In the genomic region with DNA sequence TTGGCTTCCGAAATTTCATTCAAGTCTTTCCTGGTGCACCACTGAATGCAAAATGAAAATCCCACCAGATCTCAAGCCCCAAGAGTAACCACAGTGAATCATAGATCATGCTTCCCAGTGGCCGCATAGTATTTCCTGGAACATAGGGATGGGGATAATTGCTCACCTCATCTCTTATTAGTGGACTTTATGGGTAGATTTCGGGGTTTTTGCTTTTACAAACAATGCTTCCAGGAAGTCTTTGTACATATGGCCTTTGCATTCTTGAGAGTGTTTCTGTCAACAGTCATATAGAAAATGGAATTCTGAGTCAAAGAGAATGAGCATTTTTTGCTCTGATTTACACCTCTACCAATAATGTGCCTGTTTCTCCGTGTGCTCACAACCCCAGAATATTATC, we compare ENCODE assay signal across 2 cellular contexts.
TF ChIP-seq lines count a peak whose summit lies in the region.

No MANE protein-coding gene starts in this region.

TF ChIP-seq in A549, 52 proteins besides CTCF, POLR2A, EP300 and RAD21:
- TF ChIP-seq, protein P1, sequence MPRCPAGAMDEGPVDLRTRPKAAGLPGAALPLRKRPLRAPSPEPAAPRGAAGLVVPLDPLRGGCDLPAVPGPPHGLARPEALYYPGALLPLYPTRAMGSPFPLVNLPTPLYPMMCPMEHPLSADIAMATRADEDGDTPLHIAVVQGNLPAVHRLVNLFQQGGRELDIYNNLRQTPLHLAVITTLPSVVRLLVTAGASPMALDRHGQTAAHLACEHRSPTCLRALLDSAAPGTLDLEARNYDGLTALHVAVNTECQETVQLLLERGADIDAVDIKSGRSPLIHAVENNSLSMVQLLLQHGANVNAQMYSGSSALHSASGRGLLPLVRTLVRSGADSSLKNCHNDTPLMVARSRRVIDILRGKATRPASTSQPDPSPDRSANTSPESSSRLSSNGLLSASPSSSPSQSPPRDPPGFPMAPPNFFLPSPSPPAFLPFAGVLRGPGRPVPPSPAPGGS (IDR thresholded peaks at IDR 0.05): no peak
- TF ChIP-seq BHLHE40 (IDR thresholded peaks at IDR 0.05; ENCODE audit: low read depth, low read length) (no peak), HOXA7 (CRISPR knock-in tag; IDR thresholded peaks at IDR 0.05) (no peak)

TF ChIP-seq in endothelial cell of umbilical vein, 7 proteins besides CTCF, POLR2A, EP300 and RAD21:
- no peak for TF ChIP-seq GATA2 (IDR thresholded peaks at IDR 0.05; ENCODE audit: insufficient read depth, insufficient read length, low read depth, low read length)
- no peak for TF ChIP-seq EZH2 (IDR thresholded peaks at IDR 0.05; ENCODE audit: borderline replicate concordance, low read depth, low read length, severe bottlenecking)
- no peak for TF ChIP-seq JUN (IDR thresholded peaks at IDR 0.05; ENCODE audit: borderline replicate concordance, insufficient read depth, insufficient read length, low read depth)
- TF ChIP-seq, protein P2, sequence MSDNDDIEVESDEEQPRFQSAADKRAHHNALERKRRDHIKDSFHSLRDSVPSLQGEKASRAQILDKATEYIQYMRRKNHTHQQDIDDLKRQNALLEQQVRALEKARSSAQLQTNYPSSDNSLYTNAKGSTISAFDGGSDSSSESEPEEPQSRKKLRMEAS (IDR thresholded peaks at IDR 0.05; ENCODE audit: insufficient read depth, insufficient read length): no peak
- no peak for TF ChIP-seq MYC (IDR thresholded peaks at IDR 0.05; ENCODE audit: low read depth, low read length)
- no peak for TF ChIP-seq FOS (IDR thresholded peaks at IDR 0.05; ENCODE audit: borderline replicate concordance, insufficient read depth, low read length)
- TF ChIP-seq POLR2AphosphoS5 (IDR thresholded peaks at IDR 0.05; ENCODE audit: insufficient read depth, low read depth, low read length): no peak
